ENCODE assay signal across 16 cellular contexts in genomic region chr4:38150021-38150671, GRCh38.
DNase-seq lines count a peak whose midpoint lies in the region; ATAC-seq and TF ChIP-seq lines count a peak whose summit lies in the region.
"Had no signal": no experiment of that assay in that cellular context is flagged by ENCODE, and none has a peak within 500 bp of the region (broad histone marks: within the 10 kb centered on the region; RNA-seq: fewer than 3 reads in every experiment).

No MANE protein-coding gene starts in this region.

- H3K4me3 ChIP-seq in adipocyte (ENCODE audit: low read length) (peak overlapping the region; percentile 38), fibroblast of villous mesenchyme (ENCODE audit: low read depth, low read length) (no peak overlapping the region)
- H3K4me3 ChIP-seq: adrenal gland, lung, prostate gland, suprapubic skin had no signal

- H3K27ac Mint-ChIP-seq in activated naive CD8-positive, alpha-beta T cell treated with anti-CD3 and anti-CD28 coated beads, Interleukin-2, amount 50 U/mL, for 24 hours: no peak overlapping the region
- H3K27ac Mint-ChIP-seq: activated T-cell treated with anti-CD3 and anti-CD28 coated beads, Interleukin-2, amount 50 U/mL, for 72 hours; natural killer cell had no signal

- no peak for TF ChIP-seq CTCF in fibroblast of villous mesenchyme (IDR thresholded peaks at IDR 0.05; ENCODE audit: insufficient read depth, low read depth, low read length)

- no peaks in the 10 kb centered on the region for H3K27me3 ChIP-seq in adipocyte (replicated peaks; ENCODE audit: control insufficient read depth, insufficient read depth, low read length)
- H3K27me3 ChIP-seq: adrenal gland, suprapubic skin had no signal

- no peaks in the 10 kb centered on the region for H3K9me3 Mint-ChIP-seq in activated naive CD8-positive, alpha-beta T cell treated with anti-CD3 and anti-CD28 coated beads, Interleukin-2, amount 50 U/mL, for 24 hours
- H3K9me3 Mint-ChIP-seq: natural killer cell had no signal

- no peak overlapping the region for H3K4me3 Mint-ChIP-seq in activated naive CD8-positive, alpha-beta T cell treated with anti-CD3 and anti-CD28 coated beads, Interleukin-2, amount 50 U/mL, for 24 hours
- H3K4me3 Mint-ChIP-seq: activated T-cell treated with anti-CD3 and anti-CD28 coated beads, Interleukin-2, amount 50 U/mL, for 72 hours; natural killer cell had no signal

- no peaks in the 10 kb centered on the region for H3K36me3 Mint-ChIP-seq in activated naive CD8-positive, alpha-beta T cell treated with anti-CD3 and anti-CD28 coated beads, Interleukin-2, amount 50 U/mL, for 24 hours (ENCODE audit: low read depth)
- H3K36me3 Mint-ChIP-seq: natural killer cell had no signal

- no peaks in the 10 kb centered on the region for H3K36me3 ChIP-seq in adipocyte (ENCODE audit: control insufficient read depth, insufficient read depth, low read length, severe bottlenecking)
- H3K36me3 ChIP-seq: adrenal gland, prostate gland, suprapubic skin had no signal

- DNase-seq in EL (peak; percentile 54), adipocyte (ENCODE audit: low read depth) (no peak), fibroblast of villous mesenchyme (ENCODE audit: low read depth) (peak; percentile 58), stromal cell of bone marrow (ENCODE audit: low read depth) (peak; percentile 54), NCI-H1694 (lab: John Stamatoyannopoulos, UW) (no peak)
- no peak for DNase-seq in activated naive CD8-positive, alpha-beta T cell treated with anti-CD3 and anti-CD28 coated beads, Interleukin-2, amount 50 U/mL, for 24 hours
- DNase-seq: activated CD4-positive, alpha-beta T cell treated with anti-CD3 and anti-CD28 coated beads, Interleukin-2, amount 50 U/mL, for 4 hours; activated T-cell treated with anti-CD3 and anti-CD28 coated beads, Interleukin-2, amount 50 U/mL, for 72 hours; adrenal gland; natural killer cell; NCI-H2029 treated with DMSO at 0.1 percent for 48 hours; NCI-H524 treated with DMSO at 0.1 percent for 48 hours had no signal

- H3K9me3 ChIP-seq in adipocyte (ENCODE audit: control insufficient read depth, low read length): no peaks in the 10 kb centered on the region
- H3K9me3 ChIP-seq: adrenal gland, prostate gland, suprapubic skin had no signal

- ATAC-seq in activated naive CD8-positive, alpha-beta T cell treated with anti-CD3 and anti-CD28 coated beads, Interleukin-2, amount 50 U/mL, for 24 hours: no peak
- ATAC-seq in HG03139 (IDR thresholded peaks at IDR 0.05; ENCODE audit: unreplicated experiment): no peak
- ATAC-seq: activated T-cell treated with anti-CD3 and anti-CD28 coated beads, Interleukin-2, amount 50 U/mL, for 72 hours; natural killer cell had no signal

- H3K4me1 ChIP-seq in adipocyte (ENCODE audit: control insufficient read depth, insufficient read depth, low read length): peaks cover 50% of the 10 kb centered on the region
- H3K4me1 ChIP-seq: adrenal gland had no signal

- H3K4me1 Mint-ChIP-seq in activated naive CD8-positive, alpha-beta T cell treated with anti-CD3 and anti-CD28 coated beads, Interleukin-2, amount 50 U/mL, for 24 hours: peaks cover 20% of the 10 kb centered on the region

- peak overlapping the region; percentile 27 for H3K9ac ChIP-seq in adipocyte (ENCODE audit: low read length)

- no peaks in the 10 kb centered on the region for H3K27me3 Mint-ChIP-seq in activated naive CD8-positive, alpha-beta T cell treated with anti-CD3 and anti-CD28 coated beads, Interleukin-2, amount 50 U/mL, for 24 hours

Comparison
In these comparisons a context has a peak if more than half of its experiments do, and no peak if none do; other contexts are left out.
1. DNase-seq: peak in EL (single experiment), fibroblast of villous mesenchyme (single experiment) and stromal cell of bone marrow (single experiment); none in adipocyte (single experiment), activated naive CD8-positive, alpha-beta T cell treated with anti-CD3 and anti-CD28 coated beads, Interleukin-2, amount 50 U/mL, for 24 hours (single experiment) and NCI-H1694 (single experiment).